6 cellular contexts compared by ENCODE assay signal in the genomic region with DNA sequence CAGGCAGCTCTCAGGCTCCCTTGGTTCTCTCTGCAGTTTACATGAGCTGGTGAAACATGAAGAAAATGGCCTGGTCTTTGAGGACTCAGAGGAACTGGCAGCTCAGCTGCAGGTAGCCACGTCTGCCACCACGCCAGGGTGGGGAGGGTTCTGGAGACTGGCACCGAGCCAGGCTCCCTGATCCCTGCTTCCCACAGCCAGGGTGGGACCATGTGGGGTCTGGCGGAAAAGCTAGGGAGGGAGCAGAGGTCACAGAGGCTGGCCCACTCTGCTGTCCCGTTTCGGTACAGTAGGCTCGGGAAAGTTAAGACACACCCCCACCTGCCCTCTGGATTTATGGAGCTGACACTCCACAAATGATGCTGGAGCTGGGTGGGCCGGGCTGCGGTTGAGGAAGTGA. TPM values are rescaled to one million over a fixed set of nuclear protein-coding genes. Genes with fewer than 3 reads are reported as not detected.
"Had no signal": no experiment of that assay in that cellular context is flagged by ENCODE, and none has a peak within 500 bp of the region (broad histone marks: within the 10 kb centered on the region; RNA-seq: fewer than 3 reads in every experiment).

No MANE protein-coding gene starts in this region.

RNA-seq across cellular contexts. Expression of gene C16orf89, which starts 17.9 kb away (rescaled TPM):
- total RNA-seq: naive thymus-derived CD8-positive, alpha-beta T cell; natural killer cell treated with Interleukin-12 subunit alpha and Interleukin-12 subunit beta and Interleukin-15 and Interleukin-18, amount 100 ng/mL, for 72 hours; neural crest cell; osteocyte; pulmonary artery endothelial cell; right lobe of liver had no signal
- polyA plus RNA-seq: naive thymus-derived CD8-positive, alpha-beta T cell had no signal
